ENCODE assay signal across 14 cellular contexts in the genomic region with DNA sequence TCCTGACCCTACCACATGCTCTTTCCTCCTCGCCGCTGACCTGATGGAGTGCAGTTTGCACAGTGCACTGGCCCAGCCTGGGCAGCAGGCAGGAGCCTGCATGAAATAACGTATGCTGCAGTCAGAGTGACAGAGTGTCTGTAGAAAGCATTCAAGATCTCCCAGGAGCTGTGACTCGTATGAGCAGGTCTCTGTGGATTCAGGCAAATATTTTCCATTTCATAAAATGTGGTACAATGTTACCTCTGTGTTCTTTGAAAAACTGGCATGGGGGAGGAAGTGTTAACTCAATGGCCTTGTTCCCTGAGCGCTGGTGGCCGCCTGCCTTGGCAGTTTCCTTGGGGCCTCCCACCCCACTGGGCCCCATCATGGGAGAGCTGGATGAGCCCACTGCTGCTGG.
"Had no signal": no experiment of that assay in that cellular context is flagged by ENCODE, and none has a peak within 500 bp of the region (broad histone marks: within the 10 kb centered on the region; RNA-seq: fewer than 3 reads in every experiment).

No MANE protein-coding gene starts in this region.

- H3K27ac ChIP-seq: cardiac muscle cell, hepatocyte, left ventricle myocardium inferior, pancreas, stomach, thyroid gland had no signal

- ATAC-seq: activated T-helper 17 cell treated with anti-CD3 and anti-CD28 coated beads, Interleukin-2, amount 50 U/mL, for 72 hours; esophagus mucosa; pancreas; WTC11 had no signal

- H3K4me3 ChIP-seq: cardiac muscle cell, hepatocyte, left ventricle myocardium inferior, pancreas, stomach, thyroid gland had no signal

- H3K9me3 ChIP-seq: left ventricle myocardium inferior, pancreas, stomach, thyroid gland had no signal

- H3K36me3 ChIP-seq: cardiac muscle cell, left ventricle myocardium inferior, pancreas, stomach, thyroid gland had no signal

- H3K4me2 ChIP-seq: hepatocyte had no signal

- H3K27me3 ChIP-seq: cardiac muscle cell, hepatocyte, pancreas, stomach, thyroid gland had no signal

- H2AFZ ChIP-seq: hepatocyte had no signal

- H3K79me2 ChIP-seq: hepatocyte had no signal

- DNase-seq: activated CD4-positive, alpha-beta T cell treated with anti-CD3 and anti-CD28 coated beads for 4 hours; activated naive CD4-positive, alpha-beta T cell treated with anti-CD3 and anti-CD28 coated beads for 36 hours; left ventricle myocardium inferior; nephron progenitor cell; pancreas; stimulated activated CD4-positive, alpha-beta T cell treated with anti-CD3 and anti-CD28 coated beads, Interleukin-1b, Interleukin-23, amount 100 ng/mL, for 48 hours; stomach; T-helper 2 cell; thyroid gland had no signal

- H3K4me1 ChIP-seq: left ventricle myocardium inferior, pancreas had no signal
